In genomic region chr1:228060458-228061190, GRCh38 we compare ENCODE assay signal across 12 cellular contexts. TPM values are rescaled to one million over a fixed set of nuclear protein-coding genes. Genes with fewer than 3 reads are reported as not detected.
DNase-seq lines count a peak whose midpoint lies in the region; ATAC-seq and TF ChIP-seq lines count a peak whose summit lies in the region.
"Had no signal": no experiment of that assay in that cellular context is flagged by ENCODE, and none has a peak within 500 bp of the region (broad histone marks: within the 10 kb centered on the region; RNA-seq: fewer than 3 reads in every experiment).

No MANE protein-coding gene starts in this region.

- no peaks in the 10 kb centered on the region for H3K36me3 Mint-ChIP-seq in activated naive CD4-positive, alpha-beta T cell treated with anti-CD3 and anti-CD28 coated beads, Interleukin-2, amount 10 ng/mL, durations not matched to agents 7 days and 5 days

- H3K9me3 Mint-ChIP-seq in activated naive CD4-positive, alpha-beta T cell treated with anti-CD3 and anti-CD28 coated beads, Interleukin-2, amount 10 ng/mL, durations not matched to agents 7 days and 5 days, result no peaks in the 10 kb centered on the region

- H3K27ac Mint-ChIP-seq in activated naive CD4-positive, alpha-beta T cell treated with anti-CD3 and anti-CD28 coated beads, Interleukin-2, amount 10 ng/mL, durations not matched to agents 7 days and 5 days, result no peak overlapping the region

- H3K36me3 ChIP-seq in kidney epithelial cell (ENCODE audit: control insufficient read depth, insufficient read depth, low read length), result no peaks in the 10 kb centered on the region
- H3K36me3 ChIP-seq in upper lobe of left lung, result no peaks in the 10 kb centered on the region
- H3K36me3 ChIP-seq: BLaER1 had no signal

- no peak overlapping the region for H3K4me3 Mint-ChIP-seq in activated naive CD4-positive, alpha-beta T cell treated with anti-CD3 and anti-CD28 coated beads, Interleukin-2, amount 10 ng/mL, durations not matched to agents 7 days and 5 days

- H3K4me1 ChIP-seq in upper lobe of left lung, result peaks cover 7 to 23% (median 20%) of the 10 kb centered on the region in 4 donors
- H3K4me1 ChIP-seq: BLaER1 had no signal

- no peak for TF ChIP-seq POLR2A in upper lobe of left lung (IDR thresholded peaks at IDR 0.05)

- H3K4me3 ChIP-seq in cardiac fibroblast (replicated peaks in 1 of 2; ENCODE audit: low read depth in 2 of 2, low read length in 2 of 2) (peak overlapping the region; percentile 11 to 21), kidney epithelial cell (ENCODE audit: low read depth, low read length) (peak overlapping the region; percentile 29), upper lobe of left lung (peak overlapping the region; percentile 20 to 53 (median 43))
- H3K4me3 ChIP-seq: BLaER1 had no signal

- ATAC-seq in upper lobe of left lung (ENCODE audit: low FRiP score in 2 of 2), result peak; percentile 8 to 9
- no peak for ATAC-seq in HG03442 (IDR thresholded peaks at IDR 0.05; ENCODE audit: unreplicated experiment)

- H3K9me3 ChIP-seq in upper lobe of left lung, result no peaks in the 10 kb centered on the region
- H3K9me3 ChIP-seq: BLaER1 had no signal

- peaks cover 91% of the 10 kb centered on the region for H3K27me3 Mint-ChIP-seq in activated naive CD4-positive, alpha-beta T cell treated with anti-CD3 and anti-CD28 coated beads, Interleukin-2, amount 10 ng/mL, durations not matched to agents 7 days and 5 days

- no peak for TF ChIP-seq CTCF in cardiac fibroblast (IDR thresholded peaks at IDR 0.05; ENCODE audit: low read depth, low read length)
- peak; percentile 23 for TF ChIP-seq CTCF in kidney epithelial cell (IDR thresholded peaks at IDR 0.05; ENCODE audit: insufficient read depth, low read length, poor library complexity, severe bottlenecking)
- TF ChIP-seq CTCF in upper lobe of left lung (IDR thresholded peaks at IDR 0.05), result no peak

- DNase-seq in activated naive CD4-positive, alpha-beta T cell treated with anti-CD3 and anti-CD28 coated beads, Interleukin-2, amount 10 ng/mL, durations not matched to agents 7 days and 5 days, result peak; percentile 24
- no peak for DNase-seq in activated naive CD4-positive, alpha-beta T cell treated with Interleukin-2 at 50 U/mL for 16 hours
- peak; percentile 19 for DNase-seq in cardiac fibroblast (ENCODE audit: low read depth in 2 of 2)
- no peak for DNase-seq in kidney epithelial cell (ENCODE audit: low read depth)
- DNase-seq in upper lobe of left lung, result peak; percentile 56 to 82
- DNase-seq in activated CD4-positive, CD25-positive, alpha-beta regulatory T cell (lab: John Stamatoyannopoulos, UW), result no peak
- DNase-seq in substantia nigra (lab: John Stamatoyannopoulos, UW), result no peak
- DNase-seq: anterior cingulate cortex had no signal

- no peak for TF ChIP-seq EP300 in upper lobe of left lung (IDR thresholded peaks at IDR 0.05)

- peak overlapping the region; percentile 32 to 77 (median 56) for H3K27ac ChIP-seq in upper lobe of left lung
- H3K27ac ChIP-seq in substantia nigra (ENCODE audit: low read depth, low read length, poor library complexity, severe bottlenecking), result no peak overlapping the region
- H3K27ac ChIP-seq: BLaER1 had no signal

- CTCF ChIA-PET in activated naive CD4-positive, alpha-beta T cell treated with anti-CD3 and anti-CD28 coated beads, Interleukin-2, amount 10 ng/mL, durations not matched to agents 7 days and 5 days (lab: Charles Lee), result interaction anchor here (0.6 kb wide), 1 partner anchor 326 kb away, joined by 3 read pairs; the partner anchor contains the start of gene JMJD4

- WGBS in upper lobe of left lung, 2 donors, result 24 to 29% methylated on average over 14 to 25 of the region's 34 CpGs

- H3K27me3 ChIP-seq in kidney epithelial cell (ENCODE audit: control insufficient read depth, insufficient read depth, low read length) (peaks cover 32% of the 10 kb centered on the region), upper lobe of left lung (peaks cover 4 to 34% (median 19%) of the 10 kb centered on the region in 4 donors)

- peaks cover 4% of the 10 kb centered on the region for H3K4me1 Mint-ChIP-seq in activated naive CD4-positive, alpha-beta T cell treated with anti-CD3 and anti-CD28 coated beads, Interleukin-2, amount 10 ng/mL, durations not matched to agents 7 days and 5 days

RNA-seq across cellular contexts. Expression of gene ARF1, which starts 21.9 kb away (rescaled TPM):
- total RNA-seq in kidney epithelial cell (479 and 548 TPM in 2 replicates), upper lobe of left lung (100 to 1,000 TPM; 157 to 487 (median 374) TPM)

RNA-seq across cellular contexts. Expression of gene C1orf35, which starts 42.5 kb away (rescaled TPM):
- total RNA-seq in kidney epithelial cell (16.5 and 20.1 TPM in 2 replicates), upper lobe of left lung (10 to 100 TPM; 12.8 to 34.6 (median 17.8) TPM)

RNA-seq across cellular contexts. Expression of gene MRPL55, which starts 48.5 kb away (rescaled TPM):
- total RNA-seq in kidney epithelial cell (68.7 and 73.5 TPM in 2 replicates), upper lobe of left lung (100 to 1,000 TPM in 1 of 6 donors, 10 to 100 TPM in 5; 42.4 to 161 (median 60.1) TPM)

RNA-seq across cellular contexts. Expression of gene WNT3A, which starts 53.8 kb away (rescaled TPM):
- total RNA-seq in kidney epithelial cell (not detected in 2 replicates), upper lobe of left lung (10 to 100 TPM in 2 of 6 donors, 1 to 10 TPM in 4; 1.0 to 19.6 (median 6.4) TPM)
- total RNA-seq: HT-29, SK-MEL-5 had no signal

Comparison
In these comparisons a context has a peak if more than half of its experiments do, and no peak if none do; other contexts are left out.
1. DNase-seq: peak in activated naive CD4-positive, alpha-beta T cell treated with anti-CD3 and anti-CD28 coated beads, Interleukin-2, amount 10 ng/mL, durations not matched to agents 7 days and 5 days (single experiment), cardiac fibroblast (2 of 2) and upper lobe of left lung (2 of 2); none in activated naive CD4-positive, alpha-beta T cell treated with Interleukin-2 at 50 U/mL for 16 hours (single experiment), kidney epithelial cell (single experiment), activated CD4-positive, CD25-positive, alpha-beta regulatory T cell (0 of 4) and substantia nigra (0 of 49).
2. Peak in every context shown above with its lines, with median percentiles within 50 percentile points of each other: H3K4me3 ChIP-seq.